7 cellular contexts compared by ENCODE assay signal in genomic region chr14:61322011-61322798, GRCh38. TPM values are rescaled to one million over a fixed set of nuclear protein-coding genes. Genes with fewer than 3 reads are reported as not detected.
A peak's percentile ranks its signal among the peaks of the same experiment; 100 is the strongest.
DNase-seq lines count a peak whose midpoint lies in the region; ATAC-seq and TF ChIP-seq lines count a peak whose summit lies in the region.

No MANE protein-coding gene starts in this region.

- peak overlapping the region; percentile 90 for H3K27ac Mint-ChIP-seq in central memory CD8-positive, alpha-beta T cell (ENCODE audit: low read depth)

- H3K27me3 ChIP-seq in Panc1 (ENCODE audit: control insufficient read depth, insufficient read depth, low read length): peaks cover 6% of the 10 kb centered on the region; the same call in 1 of the 2 replicates
- peaks cover 0 to 19% of the 10 kb centered on the region in 2 donors for H3K27me3 ChIP-seq in tibial artery

- peaks cover 37% of the 10 kb centered on the region for H3K36me3 Mint-ChIP-seq in central memory CD8-positive, alpha-beta T cell (ENCODE audit: insufficient read depth)

- 3% methylated on average over 43 to 46 of the region's 63 CpGs for WGBS in lower leg skin, 2 donors

- H3K27ac ChIP-seq in Panc1 (ENCODE audit: low read length) (no peak overlapping the region), tibial artery (peak overlapping the region; percentile 11 to 34)

- intact Hi-C loops in Panc1 (cut with micrococcal nuclease; ENCODE audit: unreplicated experiment): no loop called here
- intact Hi-C loops in lower leg skin (cut with DNase I; ENCODE audit: low total_unique reads): no loop called here
- intact Hi-C loops in tibial artery (cut with DNase I; ENCODE audit: low total_unique reads): no loop called here

- no peak for TF ChIP-seq POLR2A in lower leg skin (IDR thresholded peaks at IDR 0.05)

- in situ Hi-C loops in Panc1 (cut with HindIII; ENCODE audit: low pct_unique_long_range_greater_than_20kb, low sequenced_read_pairs): no loop called here

- no peak overlapping the region for H3K4me3 Mint-ChIP-seq in central memory CD8-positive, alpha-beta T cell

- H3K4me1 Mint-ChIP-seq in central memory CD8-positive, alpha-beta T cell: peaks cover 36% of the 10 kb centered on the region

- no TSS peak for BruUV-seq in Panc1 (replicated peaks; lab: Mats Ljungman, UMichigan)

- POLR2A ChIA-PET in Panc1 (lab: Charles Lee): no interaction called here

- CTCF ChIA-PET in Panc1 (lab: Charles Lee): interaction anchor here (1.1 kb wide), 1 partner anchor 516 kb away, joined by 3 read pairs; no protein-coding TSS in a partner anchor

- no peak for DNase-seq in Panc1 (ENCODE audit: low read depth, low spot score)
- DNase-seq in central memory CD8-positive, alpha-beta T cell (ENCODE audit: low spot score in 2 of 2): no peak
- peak in 1 of 2 donors; percentile 94 for DNase-seq in lower leg skin (ENCODE audit: low spot score in 2 of 2)
- peak in 1 of 2 donors; percentile 70 for DNase-seq in tibial artery
- no peak for DNase-seq in AML-193 (lab: John Stamatoyannopoulos, UW)

- ATAC-seq in GM21723 (IDR thresholded peaks at IDR 0.05; ENCODE audit: unreplicated experiment) (peak; percentile 17), Panc1 (no peak), HG03196 (IDR thresholded peaks at IDR 0.05; ENCODE audit: unreplicated experiment) (no peak)
- ATAC-seq in central memory CD8-positive, alpha-beta T cell (replicated peaks; ENCODE audit: extremely low read depth, poor library complexity, severe bottlenecking): peak; percentile 8

- no peaks in the 10 kb centered on the region for H3K27me3 Mint-ChIP-seq in central memory CD8-positive, alpha-beta T cell

- H3K9me3 ChIP-seq in Panc1 (ENCODE audit: control insufficient read depth, insufficient read depth, low read depth, low read length) (no peaks in the 10 kb centered on the region), tibial artery (no peaks in the 10 kb centered on the region)

- H3K4me1 ChIP-seq in Panc1 (ENCODE audit: control insufficient read depth, insufficient read depth, low read length) (no peaks in the 10 kb centered on the region), tibial artery (peaks cover 0 to 22% (median 12%) of the 10 kb centered on the region in 4 donors)

- peak overlapping the region; percentile 47 to 48 for H3K4me3 ChIP-seq in Panc1 (ENCODE audit: low read depth in 2 of 2, low read length in 2 of 2)
- peak overlapping the region; percentile 76 for H3K4me3 ChIP-seq in lower leg skin (ENCODE audit: low read depth, poor library complexity, severe bottlenecking)
- H3K4me3 ChIP-seq in tibial artery: peak overlapping the region; percentile 53 to 58

- no peaks in the 10 kb centered on the region for H3K9me3 Mint-ChIP-seq in central memory CD8-positive, alpha-beta T cell

- TF ChIP-seq CTCF in Panc1 (IDR thresholded peaks at IDR 0.05) (no peak), lower leg skin (IDR thresholded peaks at IDR 0.05) (no peak), tibial artery (IDR thresholded peaks at IDR 0.05) (no peak)

- H3K36me3 ChIP-seq in Panc1 (ENCODE audit: control insufficient read depth, insufficient read depth, low read length): no peaks in the 10 kb centered on the region; the same call in 1 of the 2 replicates
- H3K36me3 ChIP-seq in tibial artery: no peaks in the 10 kb centered on the region

RNA-seq across cellular contexts. Expression of gene PRKCH, which starts 0.8 kb away (rescaled TPM):
- total RNA-seq in Panc1 (2021; ENCODE audit: unreplicated experiment) (2.7 TPM), lower leg skin (100 to 1,000 TPM in 1 of 4 donors, 10 to 100 TPM in 3; 57.3 to 103 (median 66.7) TPM)
- polyA plus RNA-seq in Panc1 (2012; ENCODE audit: insufficient read length): 1.7 TPM

RNA-seq across cellular contexts. Expression of gene TMEM30B, which starts 41.1 kb away (rescaled TPM):
- total RNA-seq in Panc1 (2021; ENCODE audit: unreplicated experiment) (0.10 TPM), lower leg skin (10 to 100 TPM; 25.1 to 43.6 (median 34.8) TPM)
- polyA plus RNA-seq in Panc1 (2012; ENCODE audit: insufficient read length): not detected

Comparison
In these comparisons a context has a peak if more than half of its experiments do, and no peak if none do; other contexts are left out.
1. ATAC-seq: peak in GM21723 (single experiment) and central memory CD8-positive, alpha-beta T cell (single experiment); none in Panc1 (single experiment) and HG03196 (single experiment).
2. RNA of gene PRKCH, which starts 0.8 kb away (total RNA-seq): 57.3 to 103 TPM in lower leg skin; 2.7 TPM in Panc1 (single experiment); every median in the first group is over 10 times any median in the second.
3. RNA of gene TMEM30B, which starts 41.1 kb away (total RNA-seq): 25.1 to 43.6 TPM in lower leg skin; 0.10 TPM in Panc1 (single experiment); every median in the first group is over 10 times any median in the second.
4. Peak in every context shown above with its lines, with median percentiles within 50 percentile points of each other: H3K4me3 ChIP-seq.